In genomic region chrX:110437686-110438085, GRCh38 we compare ENCODE assay signal across 27 cellular contexts.
"Had no signal": no experiment of that assay in that cellular context is flagged by ENCODE, and none has a peak within 500 bp of the region (broad histone marks: within the 10 kb centered on the region; RNA-seq: fewer than 3 reads in every experiment).

No MANE protein-coding gene starts in this region.

- H3K4me3 ChIP-seq: neural progenitor cell, ovary, psoas muscle, right lobe of liver, sigmoid colon, stomach, thoracic aorta, thyroid gland, tibial nerve, upper lobe of left lung, vagina had no signal

- H3K9me3 ChIP-seq: ovary, psoas muscle, right lobe of liver, sigmoid colon, stomach, thoracic aorta, thyroid gland, tibial nerve, upper lobe of left lung, vagina had no signal

- DNase-seq: occipital lobe; ovary; posterior cingulate gyrus; psoas muscle; right cardiac atrium; right lobe of liver; sigmoid colon; small intestine; stimulated activated CD4-positive, alpha-beta T cell treated with anti-CD3 and anti-CD28 coated beads, Interleukin-15, amount 100 ng/mL, for 24 hours; stimulated activated CD4-positive, alpha-beta T cell treated with anti-CD3 and anti-CD28 coated beads, Interleukin-2, amount 100 ng/mL, for 24 hours; stimulated activated CD4-positive, alpha-beta T cell treated with anti-CD3 and anti-CD28 coated beads, Interleukin-2, amount 100 ng/mL, for 48 hours; stimulated activated CD4-positive, alpha-beta T cell treated with anti-CD3 and anti-CD28 coated beads, Interleukin-4, amount 100 ng/mL, for 24 hours; stimulated activated naive B cell treated with anti-CD40 and anti-IgM and Interleukin-4, amounts not matched to agents 10 μg/mL and 1 μg/mL and 100 μg/mL, for 72 hours; stimulated activated naive CD4-positive, alpha-beta T cell treated with Interleukin-2 at 50 U/mL for 16 hours; stomach; thyroid gland; upper lobe of left lung had no signal

- H2AFZ ChIP-seq: neural progenitor cell, parathyroid adenoma had no signal

- H3K27ac Mint-ChIP-seq: nephron; progenitor cell of endocrine pancreas; stimulated activated effector memory CD8-positive, alpha-beta T cell treated with anti-CD3 and anti-CD28 coated beads, Interleukin-12 subunit alpha, Interleukin-12 subunit beta, amount 100 ng/mL, for 72 hours; stimulated activated naive B cell treated with anti-CD40 and anti-IgM and Interleukin-4, amounts not matched to agents 10 μg/mL and 1 μg/mL and 100 μg/mL, for 72 hours; stimulated activated naive CD8-positive, alpha-beta T cell treated with anti-CD3 and anti-CD28 coated beads, Interleukin-15, Interleukin-2, amounts not matched to agents 100 ng/mL and 50 ng/mL, for 24 hours had no signal

- H3K79me2 ChIP-seq: parathyroid adenoma had no signal

- H3K4me2 ChIP-seq: neural progenitor cell had no signal

- H3K36me3 Mint-ChIP-seq: neural progenitor cell; stimulated activated effector memory CD8-positive, alpha-beta T cell treated with anti-CD3 and anti-CD28 coated beads, Interleukin-12 subunit alpha, Interleukin-12 subunit beta, amount 100 ng/mL, for 72 hours; stimulated activated naive B cell treated with anti-CD40 and anti-IgM and Interleukin-4, amounts not matched to agents 10 μg/mL and 1 μg/mL and 100 μg/mL, for 72 hours had no signal

- H3K36me3 ChIP-seq: neural progenitor cell, ovary, right lobe of liver, sigmoid colon, stomach, thoracic aorta, thyroid gland, tibial nerve, upper lobe of left lung, vagina had no signal

- H3K27ac ChIP-seq: neural progenitor cell, ovary, parathyroid adenoma, psoas muscle, right lobe of liver, sigmoid colon, stomach, tibial nerve, upper lobe of left lung, vagina had no signal

- H3K27me3 Mint-ChIP-seq: stimulated activated naive CD8-positive, alpha-beta T cell treated with anti-CD3 and anti-CD28 coated beads, Interleukin-15, Interleukin-2, amounts not matched to agents 100 ng/mL and 50 ng/mL, for 24 hours had no signal

- H3K4me3 Mint-ChIP-seq: nephron; neural progenitor cell; stimulated activated effector memory CD8-positive, alpha-beta T cell treated with anti-CD3 and anti-CD28 coated beads, Interleukin-12 subunit alpha, Interleukin-12 subunit beta, amount 100 ng/mL, for 72 hours; stimulated activated naive B cell treated with anti-CD40 and anti-IgM and Interleukin-4, amounts not matched to agents 10 μg/mL and 1 μg/mL and 100 μg/mL, for 72 hours; stimulated activated naive CD8-positive, alpha-beta T cell treated with anti-CD3 and anti-CD28 coated beads, Interleukin-15, Interleukin-2, amounts not matched to agents 100 ng/mL and 50 ng/mL, for 24 hours had no signal

- FAIRE-seq: small intestine, urothelium cell line had no signal

- H3K4me1 Mint-ChIP-seq: stimulated activated effector memory CD8-positive, alpha-beta T cell treated with anti-CD3 and anti-CD28 coated beads, Interleukin-12 subunit alpha, Interleukin-12 subunit beta, amount 100 ng/mL, for 72 hours had no signal

- H3K9me3 Mint-ChIP-seq: nephron; neural progenitor cell; stimulated activated effector memory CD8-positive, alpha-beta T cell treated with anti-CD3 and anti-CD28 coated beads, Interleukin-12 subunit alpha, Interleukin-12 subunit beta, amount 100 ng/mL, for 72 hours; stimulated activated naive B cell treated with anti-CD40 and anti-IgM and Interleukin-4, amounts not matched to agents 10 μg/mL and 1 μg/mL and 100 μg/mL, for 72 hours; stimulated activated naive CD8-positive, alpha-beta T cell treated with anti-CD3 and anti-CD28 coated beads, Interleukin-15, Interleukin-2, amounts not matched to agents 100 ng/mL and 50 ng/mL, for 24 hours had no signal

- H3K9ac ChIP-seq: neural progenitor cell, parathyroid adenoma had no signal

- H3K27me3 ChIP-seq: neural progenitor cell, ovary, thyroid gland, vagina had no signal

- H3K4me1 ChIP-seq: neural progenitor cell, parathyroid adenoma, psoas muscle, sigmoid colon, stomach, thyroid gland, tibial nerve, upper lobe of left lung, vagina had no signal
